In the genomic region with DNA sequence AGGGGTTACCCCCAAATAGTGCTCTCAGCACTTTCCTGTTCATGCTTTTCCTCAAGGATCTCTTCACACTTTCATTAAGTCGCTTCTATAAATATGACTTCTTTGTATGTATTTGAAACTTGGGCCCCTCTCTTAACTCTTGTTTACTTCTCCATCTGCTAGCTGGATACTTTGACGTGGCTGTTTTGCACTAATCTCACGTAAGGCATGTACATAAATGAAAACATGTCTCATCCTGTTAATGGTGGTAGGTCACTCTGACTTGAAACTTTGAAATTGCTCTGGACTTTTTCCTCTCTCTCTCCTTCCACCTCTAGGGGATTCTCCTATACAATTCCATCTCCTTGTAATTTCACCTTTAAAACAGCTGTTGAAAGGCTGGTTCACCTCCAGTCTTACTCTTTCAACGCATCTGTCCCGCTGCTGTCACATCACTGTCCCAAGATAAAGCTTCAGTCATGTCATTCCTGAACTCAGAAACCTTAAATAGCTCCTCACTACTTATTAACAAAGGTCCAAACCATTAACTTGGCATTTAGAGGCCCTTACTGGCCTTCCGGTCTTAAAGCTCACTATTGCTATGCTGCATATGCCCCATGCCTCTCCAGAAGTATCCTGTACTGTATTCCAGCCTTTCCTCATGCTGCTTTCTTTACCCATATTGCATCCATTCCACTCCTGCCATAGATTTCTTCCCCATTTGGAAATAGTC, we compare ENCODE assay signal across 8 cellular contexts. TPM values are rescaled to one million over a fixed set of nuclear protein-coding genes. Genes with fewer than 3 reads are reported as not detected.
A peak's percentile ranks its signal among the peaks of the same experiment; 100 is the strongest.
DNase-seq lines count a peak whose midpoint lies in the region; FAIRE-seq and TF ChIP-seq lines count a peak whose summit lies in the region.

No MANE protein-coding gene starts in this region.

- H3K23ac ChIP-seq in H1 (ENCODE audit: insufficient read length), result no peak overlapping the region

- peak overlapping the region; percentile 92 to 100 (median 100) for H3K27ac Mint-ChIP-seq in CD4-positive, alpha-beta memory T cell
- H3K27ac Mint-ChIP-seq in neural progenitor cell, result peak overlapping the region; percentile 79

- no peak overlapping the region for H4K8ac ChIP-seq in H1 (ENCODE audit: extremely low read depth, insufficient read depth, low read length)

- POLR2A ChIA-PET in CD4-positive, alpha-beta memory T cell (lab: Charles Lee; ENCODE audit: partially characterized antibody), result interaction anchor here (0.7 to 3.8 kb wide), 15 partner anchors 8 to 400 kb away, joined by 3 to 44 read pairs (median 8); a partner anchor contains a TSS
- POLR2A ChIA-PET in H1 (lab: Charles Lee; ENCODE audit: partially characterized antibody), result interaction anchor here (0.9 to 3.8 kb wide), 13 partner anchors 9 to 390 kb away, joined by 3 to 31 read pairs (median 4); a partner anchor contains a TSS

- no peaks in the 10 kb centered on the region for H3K9me3 ChIP-seq in CD4-positive, alpha-beta memory T cell (ENCODE audit: control insufficient read depth in 1 of 2, low read length in 2 of 2)
- H3K9me3 ChIP-seq in NT2/D1 (ENCODE audit: insufficient read depth, low read length) (no peaks in the 10 kb centered on the region), H1 (ENCODE audit: insufficient read depth in 2 of 2, low read depth in 1 of 2, low read length in 1 of 2) (no peaks in the 10 kb centered on the region), neural progenitor cell (ENCODE audit: low read depth) (no peaks in the 10 kb centered on the region)

- peaks cover under 1 to 19% of the 10 kb centered on the region in 2 donors for H3K36me3 Mint-ChIP-seq in CD4-positive, alpha-beta memory T cell
- peaks cover 6% of the 10 kb centered on the region for H3K36me3 Mint-ChIP-seq in neural progenitor cell

- DNase-seq in CD4-positive, alpha-beta memory T cell, result no peak
- DNase-seq in NT2/D1 (ENCODE audit: low read depth, low spot score), result no peak
- no peak for DNase-seq in H1 (ENCODE audit: low read depth in 1 of 2, low spot score in 2 of 2)
- no peak for DNase-seq in neural progenitor cell (ENCODE audit: low spot score)
- no peak for DNase-seq in putamen (ENCODE audit: low spot score)
- DNase-seq in NCI-H2107 (lab: John Stamatoyannopoulos, UW), result no peak
- DNase-seq in frontal cortex (ENCODE audit: low spot score in 2 of 2), result no peak
- no peak for DNase-seq in NCI-H146 (lab: John Stamatoyannopoulos, UW)

- H3K27ac ChIP-seq in CD4-positive, alpha-beta memory T cell (ENCODE audit: low read depth, low read length), result peak overlapping the region; percentile 95
- H3K27ac ChIP-seq in H1 (ENCODE audit: low read depth, low read length), result peak overlapping the region; percentile 98; the same call in 1 of the 2 replicates
- peak overlapping the region; percentile 99 for H3K27ac ChIP-seq in neural progenitor cell

- 71% methylated on average over 6 of the region's 6 CpGs; no CpG with 5 or more reads in 1 of the 2 experiments for WGBS in H1 (ENCODE audit: extremely low coverage in 1 of 2, insufficient coverage in 1 of 2, insufficient read length in 1 of 2, insufficient replicate concordance in 2 of 2, low coverage in 1 of 2, low lambda C conversion rate in 2 of 2, missing lambda C conversion rate in 1 of 2), 2 experiments

- no peak overlapping the region for H4K91ac ChIP-seq in H1 (replicated peaks; ENCODE audit: insufficient read length, low read length)

- no peak for TF ChIP-seq EP300 in H1 (IDR thresholded peaks at IDR 0.05; ENCODE audit: borderline replicate concordance in 1 of 2, low read depth in 2 of 2, low read length in 2 of 2)

- no peaks in the 10 kb centered on the region for H3K27me3 Mint-ChIP-seq in CD4-positive, alpha-beta memory T cell
- no peaks in the 10 kb centered on the region for H3K27me3 Mint-ChIP-seq in neural progenitor cell (ENCODE audit: insufficient read depth, low read depth)

- no peak overlapping the region for H3K4ac ChIP-seq in H1 (replicated peaks; ENCODE audit: insufficient read length, low read depth, low read length)

- no peaks in the 10 kb centered on the region for H3K9me3 Mint-ChIP-seq in CD4-positive, alpha-beta memory T cell
- no peaks in the 10 kb centered on the region for H3K9me3 Mint-ChIP-seq in neural progenitor cell

- TF ChIP-seq CTCF in H1 (IDR thresholded peaks at IDR 0.05; ENCODE audit: control extremely low read depth in 1 of 3, insufficient read depth in 1 of 3, low read depth in 1 of 3, low read length in 3 of 3) (no peak), neural progenitor cell (IDR thresholded peaks at IDR 0.05) (no peak)

- H3K9ac ChIP-seq in NT2/D1 (ENCODE audit: insufficient read length, low read depth) (peak overlapping the region; percentile 92), H1 (replicated peaks in 1 of 4; ENCODE audit: extremely low read depth in 1 of 4, low read depth in 3 of 4, low read length in 3 of 4) (peak overlapping the region; percentile 81 to 98 (median 96)), neural progenitor cell (peak overlapping the region; percentile 90)

- H3K79me1 ChIP-seq in H1 (ENCODE audit: low read depth, low read length), result peaks cover 3% of the 10 kb centered on the region; the same call in 1 of the 2 replicates

- peak overlapping the region; percentile 89 to 99 for H3K4me3 ChIP-seq in CD4-positive, alpha-beta memory T cell (ENCODE audit: low read length in 2 of 2)
- H3K4me3 ChIP-seq in NT2/D1 (ENCODE audit: insufficient read length, low read depth), result peak overlapping the region; percentile 79
- H3K4me3 ChIP-seq in H1 (ENCODE audit: extremely low read depth in 1 of 4, insufficient read depth in 2 of 4, low read depth in 3 of 4, low read length in 4 of 4), result peak overlapping the region; percentile 79 to 87 (median 83)
- H3K4me3 ChIP-seq in neural progenitor cell, result peak overlapping the region; percentile 90

- peaks cover 11 to 43% of the 10 kb centered on the region in 2 experiments; a peak in 3 of 4 replicates for H3K79me2 ChIP-seq in H1 (ENCODE audit: control insufficient read depth in 1 of 2, insufficient read depth in 2 of 2, low read length in 2 of 2)
- peaks cover 75% of the 10 kb centered on the region for H3K79me2 ChIP-seq in neural progenitor cell (ENCODE audit: low read depth)

- H3K23me2 ChIP-seq in H1 (ENCODE audit: low read depth, low read length), result peaks cover 7% of the 10 kb centered on the region; the same call in 1 of the 2 replicates

- no peak overlapping the region for H3K18ac ChIP-seq in H1 (ENCODE audit: extremely low read depth, low read length)

- no peaks in the 10 kb centered on the region for H3K36me3 ChIP-seq in CD4-positive, alpha-beta memory T cell (ENCODE audit: insufficient read depth, low read length)
- H3K36me3 ChIP-seq in NT2/D1 (ENCODE audit: insufficient read depth, insufficient read length, low read length) (peaks cover 14% of the 10 kb centered on the region), H1 (ENCODE audit: control insufficient read depth in 2 of 4, insufficient read depth in 4 of 4, low read length in 3 of 4) (no peaks in the 10 kb centered on the region; a peak in 1 of 8 replicates), neural progenitor cell (no peaks in the 10 kb centered on the region)

- no peak overlapping the region for H3K56ac ChIP-seq in H1 (replicated peaks; ENCODE audit: insufficient read length, low read depth, low read length)

- H2BK15ac ChIP-seq in H1 (ENCODE audit: low read length), result no peak overlapping the region

- H4K5ac ChIP-seq in H1 (ENCODE audit: insufficient read length, low read depth, low read length), result no peak overlapping the region

- CTCF ChIA-PET in CD4-positive, alpha-beta memory T cell (lab: Charles Lee; ENCODE audit: partially characterized antibody), result interaction anchor here (1.0 to 4.4 kb wide), 8 partner anchors 9 to 390 kb away, joined by 3 to 32 read pairs (median 4); no protein-coding TSS in a partner anchor
- CTCF ChIA-PET in H1 (lab: Charles Lee; ENCODE audit: partially characterized antibody), result interaction anchor here (0.5 to 6.1 kb wide), 6 partner anchors 14 to 186 kb away, joined by 3 to 33 read pairs (median 6); a partner anchor contains a TSS

- FAIRE-seq in H1 (lab: Jason Lieb, UNC) (no peak), frontal cortex (lab: Jason Lieb, UNC) (no peak)

- H2BK20ac ChIP-seq in H1 (ENCODE audit: low read length), result no peak overlapping the region

- no peak for TF ChIP-seq RAD21 in H1 (IDR thresholded peaks at IDR 0.05 in 1 of 2, conservative IDR thresholded peaks at IDR 0.05 in 1 of 2; ENCODE audit: low read depth in 2 of 2, low read length in 2 of 2)

- H3K4me2 ChIP-seq in H1 (ENCODE audit: insufficient read depth in 1 of 2, low read depth in 2 of 2, low read length in 2 of 2) (peak overlapping the region; percentile 87 to 89), neural progenitor cell (peak overlapping the region; percentile 95)

- TF ChIP-seq POLR2A in H1 (IDR thresholded peaks at IDR 0.05; ENCODE audit: control extremely low read depth in 1 of 2, low read depth in 2 of 2, low read length in 2 of 2), result no peak

- no peaks in the 10 kb centered on the region for H4K20me1 ChIP-seq in H1 (replicated peaks in 1 of 2; ENCODE audit: control insufficient read depth in 1 of 2, insufficient read depth in 2 of 2, low read length in 2 of 2)
- H4K20me1 ChIP-seq in neural progenitor cell (ENCODE audit: low read depth), result no peaks in the 10 kb centered on the region

- no peak overlapping the region for H3K14ac ChIP-seq in H1 (ENCODE audit: insufficient read length)

- H3F3A ChIP-seq in neural progenitor cell (ENCODE audit: low read depth), result peaks cover 17% of the 10 kb centered on the region

- no peak overlapping the region for H2AK5ac ChIP-seq in H1 (ENCODE audit: low read depth, low read length)

- H3K4me1 Mint-ChIP-seq in CD4-positive, alpha-beta memory T cell, result peaks cover 22 to 48% (median 37%) of the 10 kb centered on the region in 4 donors
- H3K4me1 Mint-ChIP-seq in neural progenitor cell, result peaks cover 24% of the 10 kb centered on the region

- no peak overlapping the region for H2BK120ac ChIP-seq in H1 (replicated peaks; ENCODE audit: low read depth, low read length)

- peaks cover 44% of the 10 kb centered on the region for H3K4me1 ChIP-seq in CD4-positive, alpha-beta memory T cell (ENCODE audit: insufficient read depth, low read length)
- no peaks in the 10 kb centered on the region for H3K4me1 ChIP-seq in NT2/D1 (ENCODE audit: insufficient read depth, insufficient read length)
- H3K4me1 ChIP-seq in H1 (replicated peaks in 1 of 4; ENCODE audit: control insufficient read depth in 3 of 4, insufficient read depth in 4 of 4, low read length in 3 of 4), result peaks cover 3 to 12% (median 7%) of the 10 kb centered on the region in 4 experiments; a peak in 4 of 7 replicates
- H3K4me1 ChIP-seq in neural progenitor cell, result peaks cover 17% of the 10 kb centered on the region

- intact Hi-C loops in CD4-positive, alpha-beta memory T cell (cut with micrococcal nuclease), result loop anchor here (10.0 kb wide), 1 partner anchor 1164 kb away; a partner anchor contains a TSS

- H3K4me3 Mint-ChIP-seq in CD4-positive, alpha-beta memory T cell, result peak overlapping the region; percentile 96 to 100 (median 100)
- H3K4me3 Mint-ChIP-seq in neural progenitor cell, result peak overlapping the region; percentile 98

- H3K27me3 ChIP-seq in CD4-positive, alpha-beta memory T cell (ENCODE audit: insufficient read depth, low read length), result no peaks in the 10 kb centered on the region
- H3K27me3 ChIP-seq in NT2/D1 (ENCODE audit: insufficient read depth, insufficient read length) (no peaks in the 10 kb centered on the region), H1 (replicated peaks in 1 of 4; ENCODE audit: control insufficient read depth in 3 of 4, extremely low read depth in 1 of 4, insufficient read depth in 3 of 4, low read length in 3 of 4) (no peaks in the 10 kb centered on the region), neural progenitor cell (no peaks in the 10 kb centered on the region)

- H2AFZ ChIP-seq in H1 (ENCODE audit: low read length) (no peak overlapping the region), neural progenitor cell (replicated peaks) (no peak overlapping the region)

- no peak overlapping the region for H2BK5ac ChIP-seq in H1 (ENCODE audit: low read depth, low read length)

- H2BK12ac ChIP-seq in H1 (ENCODE audit: low read depth, low read length), result no peak overlapping the region; the same call in 1 of the 2 replicates

RNA-seq across cellular contexts. Expression of a gene that starts 1.2 kb away (rescaled TPM):
- 10 to 100 TPM; 43.0 to 43.9 TPM for total RNA-seq in CD4-positive, alpha-beta memory T cell
- polyA plus RNA-seq in CD4-positive, alpha-beta memory T cell, result 10 to 100 TPM; 38.8 to 40.7 TPM
- total RNA-seq in H1 (2021; fragmentation: NEBNext Ultra II Directional; extraction: Animal tissue kit (Norgen Biotek cat#: 25700)), result 28.7 and 28.8 TPM in 2 replicates
- 3.7 and 4.5 TPM in 2 replicates for polyA plus RNA-seq in H1 (2011; rRNA removed)
- 8.2 TPM for polyA plus RNA-seq in H1 (2011; cell fraction: cytosol; rRNA removed)
- polyA plus RNA-seq in H1 (2011; cell fraction: nucleus; rRNA removed), result 5.1 TPM
- 16.5 to 28.6 TPM (median 20.0 TPM) in 4 replicates for polyA plus RNA-seq in H1 (2012, experiment 1 of 2)
- 1.4 TPM for polyA plus RNA-seq in H1 (2012, experiment 2 of 2)
- polyA plus RNA-seq in H1 (2013, experiment 1 of 2), result 22.2 TPM
- polyA plus RNA-seq in H1 (2013, experiment 2 of 2), result 20.5 TPM
- 4.1 and 5.7 TPM in 2 replicates for polyA minus RNA-seq in H1 (2011; rRNA and poly(A)+ RNA removed)
- polyA minus RNA-seq in H1 (2011; cell fraction: cytosol; rRNA and poly(A)+ RNA removed), result 14.5 TPM
- polyA minus RNA-seq in H1 (2011; cell fraction: nucleus; rRNA and poly(A)+ RNA removed), result 19.4 TPM
- total RNA-seq in neural progenitor cell (ENCODE audit: low replicate concordance), result 46.6 and 64.6 TPM in 2 replicates
- 137 TPM for total RNA-seq in frontal cortex

RNA-seq across cellular contexts. Expression of a gene that starts 46.5 kb away (rescaled TPM):
- total RNA-seq in CD4-positive, alpha-beta memory T cell, result 10 to 100 TPM; 47.9 to 51.0 TPM
- 100 to 1,000 TPM; 118 to 183 TPM for polyA plus RNA-seq in CD4-positive, alpha-beta memory T cell
- total RNA-seq in H1 (2021; fragmentation: NEBNext Ultra II Directional; extraction: Animal tissue kit (Norgen Biotek cat#: 25700)), result 0.22 and 0.25 TPM in 2 replicates
- polyA plus RNA-seq in H1 (2011; rRNA removed), result 0.20 and 0.24 TPM in 2 replicates
- polyA plus RNA-seq in H1 (2011; cell fraction: cytosol; rRNA removed), result 0.17 TPM
- polyA plus RNA-seq in H1 (2011; cell fraction: nucleus; rRNA removed), result 0.10 TPM
- 0.27 to 0.47 TPM (median 0.31 TPM) in 3 of 4 replicates, not detected in the other for polyA plus RNA-seq in H1 (2012, experiment 1 of 2)
- not detected for polyA plus RNA-seq in H1 (2012, experiment 2 of 2)
- 0.18 TPM for polyA plus RNA-seq in H1 (2013, experiment 1 of 2)
- polyA plus RNA-seq in H1 (2013, experiment 2 of 2), result 0.24 TPM
- polyA minus RNA-seq in H1 (2011; rRNA and poly(A)+ RNA removed), result 0.15 TPM in 1 of 2 replicates, not detected in the other
- polyA minus RNA-seq in H1 (2011; cell fraction: cytosol; rRNA and poly(A)+ RNA removed), result not detected
- polyA minus RNA-seq in H1 (2011; cell fraction: nucleus; rRNA and poly(A)+ RNA removed), result 1.5 TPM
- total RNA-seq in neural progenitor cell (ENCODE audit: low replicate concordance), result 0.22 and 0.73 TPM in 2 replicates
- 2.9 TPM for total RNA-seq in frontal cortex

Comparison
In these comparisons a context has a peak if more than half of its experiments do, and no peak if none do; other contexts are left out.
1. RNA of a gene that starts 46.5 kb away (total RNA-seq): 47.9 to 51.0 TPM in CD4-positive, alpha-beta memory T cell; 2.9 TPM in frontal cortex (single experiment), 0.22 to 0.73 TPM in neural progenitor cell and 0.22 to 0.25 TPM in H1; every median in the first group is over 10 times any median in the second.
2. Peak in every context shown above with its lines, with median percentiles within 50 percentile points of each other: H3K27ac ChIP-seq, H3K4me3 ChIP-seq and H3K9ac ChIP-seq.